ENCODE assay signal across 8 cellular contexts in the genomic region with DNA sequence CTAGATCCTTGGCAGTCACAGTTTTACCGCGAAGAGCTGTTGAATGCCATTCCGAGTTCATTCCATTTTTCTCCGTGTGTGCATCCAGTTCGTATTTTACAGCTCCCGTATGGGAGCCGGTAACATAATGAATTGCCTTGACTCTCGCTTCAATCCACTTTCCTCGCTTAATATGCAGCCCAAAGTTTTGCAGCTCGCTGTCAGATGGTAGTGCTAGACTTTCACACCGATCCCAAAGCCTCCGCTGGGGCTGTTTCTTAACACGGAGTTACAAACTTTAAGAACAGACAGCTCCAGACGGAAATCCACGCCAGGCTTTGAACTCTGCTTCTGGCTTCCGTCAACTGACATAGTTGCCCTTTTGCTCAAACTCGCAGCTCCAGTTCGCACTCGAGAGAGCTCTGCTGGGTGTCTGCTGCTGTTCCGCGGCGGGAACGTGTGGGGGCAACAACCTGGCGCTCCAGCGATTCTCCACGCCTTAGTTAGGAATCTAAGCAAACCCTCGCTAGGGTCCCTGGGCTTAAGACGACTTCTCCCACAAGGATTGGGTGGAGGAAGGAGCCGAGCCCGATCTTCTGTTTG. TPM values are rescaled to one million over a fixed set of nuclear protein-coding genes. Genes with fewer than 3 reads are reported as not detected.
DNase-seq lines count a peak whose midpoint lies in the region; ATAC-seq and TF ChIP-seq lines count a peak whose summit lies in the region.

No MANE protein-coding gene starts in this region.

- peak overlapping the region; percentile 91 for H3K27ac ChIP-seq in MM.1S (ENCODE audit: low read length)
- peak overlapping the region; percentile 90 for H3K27ac ChIP-seq in neural cell (ENCODE audit: low read length)

- peak; percentile 22 for TF ChIP-seq EP300 in neural cell (conservative IDR thresholded peaks at IDR 0.05; ENCODE audit: poor library complexity, severe bottlenecking)

- peak overlapping the region; percentile 82 for H3K9ac ChIP-seq in MM.1S (ENCODE audit: low read length)
- H3K9ac ChIP-seq in neural cell (ENCODE audit: low read length), result peak overlapping the region; percentile 71

- peak; percentile 29 for ATAC-seq in GM18909 (IDR thresholded peaks at IDR 0.05; ENCODE audit: poor library complexity, unreplicated experiment)
- peak; percentile 52 for ATAC-seq in stimulated activated naive CD8-positive, alpha-beta T cell treated with anti-CD3 and anti-CD28 coated beads, Interleukin-15, Interleukin-2, amounts not matched to agents 100 U/mL and 50 U/mL, for 24 hours

- peaks cover 30% of the 10 kb centered on the region for H3K79me2 ChIP-seq in MM.1S (ENCODE audit: low read length)
- H3K79me2 ChIP-seq in neural cell (replicated peaks; ENCODE audit: insufficient read depth, low read length), result peaks cover 25% of the 10 kb centered on the region

- DNase-seq in ACHN (peak; percentile 89), MM.1S (peak; percentile 96), SIG-M5 treated with dmso at 0.1 percent for 504 hours (lab: John Stamatoyannopoulos, UW; ENCODE audit: unreplicated experiment) (peak; percentile 95), foreskin fibroblast (peak; percentile 89 to 94)
- DNase-seq in activated gamma-delta T cell treated with anti-CD3 and anti-CD28 coated beads, Interleukin-2, amount 50 U/mL, for 16 hours (ENCODE audit: low read depth), result peak; percentile 63
- peak; percentile 78 for DNase-seq in stimulated activated naive CD8-positive, alpha-beta T cell treated with anti-CD3 and anti-CD28 coated beads, Interleukin-15, Interleukin-2, amounts not matched to agents 100 U/mL and 50 U/mL, for 24 hours

- no peaks in the 10 kb centered on the region for H3K36me3 ChIP-seq in MM.1S (replicated peaks; ENCODE audit: insufficient read depth, low read length)
- no peaks in the 10 kb centered on the region for H3K36me3 ChIP-seq in neural cell (ENCODE audit: insufficient read depth, low read length)

- in situ Hi-C loops in ACHN (cut with HindIII; ENCODE audit: low pct_ligation_motif_present, low pct_unique_long_range_greater_than_20kb, low sequenced_read_pairs), result no loop called here

- H3K27me3 ChIP-seq in MM.1S (replicated peaks; ENCODE audit: insufficient read depth, low read length) (no peaks in the 10 kb centered on the region), neural cell (ENCODE audit: insufficient read depth, low read depth, low read length) (no peaks in the 10 kb centered on the region)

- H3K9me3 ChIP-seq in MM.1S (replicated peaks; ENCODE audit: insufficient read depth, low read length), result no peaks in the 10 kb centered on the region
- no peaks in the 10 kb centered on the region for H3K9me3 ChIP-seq in neural cell (ENCODE audit: low read length)

- H4K20me1 ChIP-seq in MM.1S (ENCODE audit: insufficient read depth, low read length) (no peaks in the 10 kb centered on the region), neural cell (ENCODE audit: insufficient read depth) (no peaks in the 10 kb centered on the region)

- H3K4me1 ChIP-seq in MM.1S (ENCODE audit: low read length), result peaks cover 23% of the 10 kb centered on the region

- H2AFZ ChIP-seq in MM.1S (ENCODE audit: low read length) (peak overlapping the region; percentile 18), neural cell (ENCODE audit: low read depth, low read length) (peak overlapping the region; percentile 40)

- H3F3A ChIP-seq in MM.1S (ENCODE audit: insufficient read depth, low read length) (peaks cover 38% of the 10 kb centered on the region), neural cell (ENCODE audit: insufficient read depth, low read length, poor library complexity, severe bottlenecking) (peaks cover 3% of the 10 kb centered on the region)

- peak; percentile 34 for TF ChIP-seq CTCF in MM.1S (IDR thresholded peaks at IDR 0.05; ENCODE audit: low read length)
- TF ChIP-seq CTCF in foreskin fibroblast (IDR thresholded peaks at IDR 0.05; ENCODE audit: low read depth, low read length), result peak; percentile 17
- TF ChIP-seq CTCF in neural cell (IDR thresholded peaks at IDR 0.05; ENCODE audit: poor library complexity, severe bottlenecking), result peak; percentile 54

- peak overlapping the region; percentile 89 for H3K4me2 ChIP-seq in MM.1S (ENCODE audit: low read depth, low read length)
- peak overlapping the region; percentile 56 for H3K4me2 ChIP-seq in neural cell (ENCODE audit: low read length)

- H3K4me3 ChIP-seq in MM.1S (ENCODE audit: low read length) (peak overlapping the region; percentile 75), foreskin fibroblast (ENCODE audit: low read depth in 1 of 2, low read length in 2 of 2) (peak overlapping the region; percentile 61 to 76), neural cell (ENCODE audit: low read length) (peak overlapping the region; percentile 77)

- TF ChIP-seq RAD21 in neural cell (conservative IDR thresholded peaks at IDR 0.05), result peak; percentile 52

- no peaks in the 10 kb centered on the region for H3K9me2 ChIP-seq in MM.1S (replicated peaks; ENCODE audit: insufficient read depth, low read length)
- H3K9me2 ChIP-seq in neural cell (ENCODE audit: insufficient read depth, low read length), result no peaks in the 10 kb centered on the region

TF ChIP-seq in neural cell, 6 proteins besides CTCF, POLR2A, EP300 and RAD21:
- TF ChIP-seq REST (IDR thresholded peaks at IDR 0.05; ENCODE audit: borderline replicate concordance) (peak; percentile 67), POLR2AphosphoS5 (IDR thresholded peaks at IDR 0.05) (peak; percentile 79), TAF1 (IDR thresholded peaks at IDR 0.05; ENCODE audit: low read depth) (no peak), MXI1 (conservative IDR thresholded peaks at IDR 0.05; ENCODE audit: poor library complexity, severe bottlenecking) (peak; percentile 45), SMC3 (conservative IDR thresholded peaks at IDR 0.05; ENCODE audit: poor library complexity) (no peak), EZH2 (IDR thresholded peaks at IDR 0.05; ENCODE audit: borderline replicate concordance, insufficient read depth, low read length, poor library complexity, severe bottlenecking) (no peak)

RNA-seq across cellular contexts. Expression of gene ARID1A, which starts 3.5 kb away (rescaled TPM):
- polyA plus RNA-seq in neural cell, result 13.2 and 16.2 TPM in 2 replicates
- 51.1 and 74.6 TPM in 2 replicates for polyA minus RNA-seq in neural cell

Comparison
In these comparisons a context has a peak if more than half of its experiments do, and no peak if none do; other contexts are left out.
1. Peak in every context shown above with its lines: DNase-seq, ATAC-seq, H3K4me3 ChIP-seq and H3K27ac ChIP-seq.